Comparison of ENCODE assay signal across 8 cellular contexts in genomic region chr14:60647081-60647836, GRCh38. TPM values are rescaled to one million over a fixed set of nuclear protein-coding genes. Genes with fewer than 3 reads are reported as not detected.
DNase-seq lines count a peak whose midpoint lies in the region; ATAC-seq, FAIRE-seq and TF ChIP-seq lines count a peak whose summit lies in the region.

No MANE protein-coding gene starts in this region.

- TF ChIP-seq CTCF in GM23338 (conservative IDR thresholded peaks at IDR 0.05; ENCODE audit: low read depth in 2 of 2) (no peak), fibroblast of villous mesenchyme (IDR thresholded peaks at IDR 0.05; ENCODE audit: insufficient read depth, low read depth, low read length) (no peak)

- in situ Hi-C loops in ACHN (cut with HindIII; ENCODE audit: low pct_ligation_motif_present, low pct_unique_long_range_greater_than_20kb, low sequenced_read_pairs): no loop called here

- FAIRE-seq in small intestine (lab: Jason Lieb, UNC): no peak

- peaks cover 17% of the 10 kb centered on the region for H4K20me1 ChIP-seq in GM23338 (replicated peaks; ENCODE audit: insufficient read depth)

- H3K27me3 ChIP-seq in GM23338 (ENCODE audit: insufficient read depth): peaks cover 100% of the 10 kb centered on the region
- H3K27me3 ChIP-seq in SJSA1 (replicated peaks): no peaks in the 10 kb centered on the region
- peaks cover 8 to 67% of the 10 kb centered on the region in 2 donors for H3K27me3 ChIP-seq in small intestine (ENCODE audit: control insufficient read depth in 2 of 2, insufficient read depth in 2 of 2, low read length in 2 of 2)

- H3K4me1 ChIP-seq in GM23338 (ENCODE audit: insufficient read depth) (peaks cover 78% of the 10 kb centered on the region), SJSA1 (replicated peaks) (peaks cover 13% of the 10 kb centered on the region), small intestine (ENCODE audit: control insufficient read depth in 2 of 2, insufficient read depth in 1 of 2, low read depth in 1 of 2, low read length in 1 of 2) (peaks cover 3 to 13% of the 10 kb centered on the region in 2 donors)

- H3K9me3 ChIP-seq in SJSA1 (replicated peaks) (no peaks in the 10 kb centered on the region), small intestine (ENCODE audit: control insufficient read depth, low read depth) (no peaks in the 10 kb centered on the region)

- H3K9me3 Mint-ChIP-seq in GM23338: peaks cover 3% of the 10 kb centered on the region; the same call in 1 of the 3 replicates

- no peaks in the 10 kb centered on the region; the same call in 2 of the 3 replicates for H3K36me3 Mint-ChIP-seq in GM23338 (ENCODE audit: low read depth)

- peak; percentile 1; the same call in 2 of the 3 replicates for ATAC-seq in GM23338
- ATAC-seq in GM21528 (IDR thresholded peaks at IDR 0.05; ENCODE audit: low FRiP score, unreplicated experiment): no peak

- H3K4me3 ChIP-seq in GM23338 (peak overlapping the region; percentile 64), SJSA1 (peak overlapping the region; percentile 68), fibroblast of villous mesenchyme (ENCODE audit: low read depth, low read length) (peak overlapping the region; percentile 55), small intestine (ENCODE audit: low read depth in 1 of 2, low read length in 2 of 2) (peak overlapping the region; percentile 10 to 21)

- H3K27ac ChIP-seq in GM23338 (ENCODE audit: low read depth) (no peak overlapping the region), SJSA1 (peak overlapping the region; percentile 32; the same call in 1 of the 2 replicates), small intestine (ENCODE audit: low read depth in 1 of 2, low read length in 1 of 2) (no peak overlapping the region)

- no peaks in the 10 kb centered on the region for H3K79me2 ChIP-seq in GM23338 (replicated peaks; ENCODE audit: insufficient read depth)

- H3K27me3 Mint-ChIP-seq in GM23338 (ENCODE audit: insufficient read depth, low read depth, poor library complexity): peaks cover 99% of the 10 kb centered on the region

- peak; percentile 68 for DNase-seq in ACHN
- peak; percentile 75 for DNase-seq in GM23338 (ENCODE audit: low spot score)
- DNase-seq in SJSA1 (ENCODE audit: low read depth in 1 of 2, low spot score in 2 of 2): peak in 1 of 2 experiments; percentile 45
- DNase-seq in fibroblast of villous mesenchyme (ENCODE audit: low read depth): no peak
- no peak for DNase-seq in small intestine
- DNase-seq in ureter (ENCODE audit: low spot score): no peak
- DNase-seq in globus pallidus (ENCODE audit: low spot score): no peak

- WGBS in small intestine, 3 donors: 2 to 5% (median 4%) methylated on average over 43 of the region's 43 CpGs

- no peak overlapping the region for H3K27ac Mint-ChIP-seq in GM23338

- no peaks in the 10 kb centered on the region for H3K9me2 ChIP-seq in GM23338 (ENCODE audit: insufficient read depth)

- peak overlapping the region; percentile 80 for H3K4me2 ChIP-seq in GM23338

- no peaks in the 10 kb centered on the region for H3K36me3 ChIP-seq in GM23338 (ENCODE audit: insufficient read depth)
- peaks cover 9% of the 10 kb centered on the region; the same call in 1 of the 2 replicates for H3K36me3 ChIP-seq in SJSA1
- no peaks in the 10 kb centered on the region for H3K36me3 ChIP-seq in small intestine (ENCODE audit: control insufficient read depth in 2 of 2, insufficient read depth in 2 of 2, low read length in 2 of 2)

- peak overlapping the region; percentile 65 for H3K4me3 Mint-ChIP-seq in GM23338

- peaks cover 68% of the 10 kb centered on the region for H3K4me1 Mint-ChIP-seq in GM23338

- H2AFZ ChIP-seq in GM23338: 0 out of 2 replicates have a peak overlapping the region, but pooled peaks have one; percentile 7

- 0 out of 2 replicates have a peak, but pooled peaks cover 28% of the 10 kb centered on the region for H3F3A ChIP-seq in GM23338 (replicated peaks; ENCODE audit: low read depth)

TF ChIP-seq in GM23338, 12 proteins besides CTCF, POLR2A, EP300 and RAD21:
- TF ChIP-seq EZH2phosphoT487 (IDR thresholded peaks at IDR 0.05; ENCODE audit: unreplicated experiment) (peak; percentile 87), ZNF114 (CRISPR knock-in tag; IDR thresholded peaks at IDR 0.05) (no peak), CREB1 (CRISPR knock-in tag; IDR thresholded peaks at IDR 0.05; ENCODE audit: low read depth) (no peak), EZH2 (IDR thresholded peaks at IDR 0.05; ENCODE audit: low read depth, unreplicated experiment) (peak; percentile 95)

RNA-seq across cellular contexts. Expression of gene SIX1, which starts 2.0 kb away (rescaled TPM):
- 0.35 and 0.78 TPM in 2 replicates for total RNA-seq in GM23338 (2014; rRNA removed; shearing (Covaris generic))
- 0.66 and 0.71 TPM in 2 replicates for polyA plus RNA-seq in GM23338 (2016; fragmentation: Nextera tagmentation; extraction: Ambion mirVana)
- 3.7 and 9.0 TPM in 2 replicates for total RNA-seq in SJSA1 (2014; rRNA removed; shearing (Covaris generic))
- total RNA-seq in fibroblast of villous mesenchyme: under 0.01 and 0.64 TPM in 2 replicates
- polyA plus RNA-seq in small intestine: under 1 TPM in 2 of 3 donors, not detected in 1; 0.18 to 0.27 TPM
- total RNA-seq in ureter: 1.7 TPM

Comparison
In these comparisons a context has a peak if more than half of its experiments do, and no peak if none do; other contexts are left out.
1. DNase-seq: peak in ACHN (single experiment) and GM23338 (single experiment); none in fibroblast of villous mesenchyme (single experiment), small intestine (single experiment), ureter (single experiment) and globus pallidus (single experiment).
2. H3K4me3 ChIP-seq: peak in every context shown above with its lines; median percentile 68 in SJSA1; 64 in GM23338; 55 in fibroblast of villous mesenchyme; 16 in small intestine.